Comparison of ENCODE assay signal across 8 cellular contexts in the genomic region with DNA sequence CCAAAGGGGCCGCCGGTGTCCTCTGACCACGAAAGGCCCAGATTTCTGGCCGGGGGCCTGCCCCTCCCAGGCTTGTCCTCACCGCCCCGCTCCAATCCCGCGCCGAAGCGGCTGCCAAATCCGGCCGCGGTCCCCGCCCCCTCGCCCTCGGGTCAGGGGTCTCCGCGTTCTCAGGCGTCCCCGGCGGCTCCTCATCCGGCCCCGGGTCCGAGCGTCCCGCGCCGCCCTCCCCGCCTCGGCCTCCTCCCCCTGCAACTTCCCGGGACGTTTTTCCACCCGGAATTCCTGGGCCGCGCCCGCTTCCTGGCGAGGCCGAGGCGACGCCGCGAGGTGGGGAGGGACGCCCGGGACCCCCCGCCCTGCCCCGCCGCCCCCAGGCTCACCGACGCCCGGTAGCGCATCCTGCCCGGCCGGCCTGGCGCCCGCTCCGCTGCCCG. TPM values are rescaled to one million over a fixed set of nuclear protein-coding genes. Genes with fewer than 3 reads are reported as not detected.
DNase-seq lines count a peak whose midpoint lies in the region; ATAC-seq and TF ChIP-seq lines count a peak whose summit lies in the region.

No MANE protein-coding gene starts in this region.

- H2AFZ ChIP-seq in KMS-11 (ENCODE audit: low read depth), result peak overlapping the region; percentile 34; the same call in 1 of the 2 replicates

- H3K4me2 ChIP-seq in KMS-11, result peak overlapping the region; percentile 63

- H3K27me3 ChIP-seq in KMS-11 (ENCODE audit: insufficient read depth, low read depth) (no peaks in the 10 kb centered on the region), iPS-15b (ENCODE audit: control insufficient read depth, insufficient read depth, low read length) (peaks cover 3% of the 10 kb centered on the region)

- peak overlapping the region; percentile 83 for H3K4me3 Mint-ChIP-seq in activated naive CD8-positive, alpha-beta T cell
- H3K4me3 Mint-ChIP-seq in stimulated activated effector memory CD8-positive, alpha-beta T cell treated with anti-CD3 and anti-CD28 coated beads, Interleukin-12 subunit alpha, Interleukin-12 subunit beta, amount 100 ng/mL, for 72 hours, result peak overlapping the region; percentile 60

- peaks cover 17% of the 10 kb centered on the region for H3K4me1 Mint-ChIP-seq in activated naive CD8-positive, alpha-beta T cell (ENCODE audit: low read depth)
- peaks cover 29% of the 10 kb centered on the region for H3K4me1 Mint-ChIP-seq in stimulated activated effector memory CD8-positive, alpha-beta T cell treated with anti-CD3 and anti-CD28 coated beads, Interleukin-12 subunit alpha, Interleukin-12 subunit beta, amount 100 ng/mL, for 72 hours

- no peaks in the 10 kb centered on the region for H3K9me3 ChIP-seq in iPS-15b (ENCODE audit: control insufficient read depth, insufficient read depth, low read length)

- H3K9ac ChIP-seq in KMS-11 (peak overlapping the region; percentile 32; the same call in 1 of the 2 replicates), iPS-15b (ENCODE audit: low read depth, low read length) (no peak overlapping the region)

- DNase-seq in stimulated activated effector memory CD8-positive, alpha-beta T cell treated with anti-CD3 and anti-CD28 coated beads, Interleukin-12 subunit alpha, Interleukin-12 subunit beta, amount 100 ng/mL, for 72 hours (ENCODE audit: low spot score in 2 of 2), result no peak
- no peak for DNase-seq in occipital lobe (lab: John Stamatoyannopoulos, UW)
- no peak for DNase-seq in central memory CD4-positive, alpha-beta T cell

- H3K27ac Mint-ChIP-seq in activated naive CD8-positive, alpha-beta T cell, result no peak overlapping the region
- H3K27ac Mint-ChIP-seq in stimulated activated effector memory CD8-positive, alpha-beta T cell treated with anti-CD3 and anti-CD28 coated beads, Interleukin-12 subunit alpha, Interleukin-12 subunit beta, amount 100 ng/mL, for 72 hours, result peak overlapping the region; percentile 50

- peaks cover 24% of the 10 kb centered on the region for H3K4me1 ChIP-seq in KMS-11 (ENCODE audit: low read depth, poor library complexity, severe bottlenecking)
- H3K4me1 ChIP-seq in iPS-15b (ENCODE audit: control insufficient read depth, insufficient read depth, low read length), result peaks cover 8% of the 10 kb centered on the region

- H3K27ac ChIP-seq in 22Rv1 (peak overlapping the region; percentile 96), KMS-11 (peak overlapping the region; percentile 44)

- no peak overlapping the region for H3K4me3 ChIP-seq in KMS-11 (IDR thresholded peaks at IDR 0.05; ENCODE audit: insufficient read depth, low read depth, low read length)
- H3K4me3 ChIP-seq in iPS-15b (ENCODE audit: low read depth, low read length), result peak overlapping the region; percentile 70

- H3K36me3 ChIP-seq in KMS-11 (ENCODE audit: insufficient read depth) (no peaks in the 10 kb centered on the region), iPS-15b (ENCODE audit: control insufficient read depth, insufficient read depth, low read length) (peaks cover 24% of the 10 kb centered on the region)

- peaks cover 2% of the 10 kb centered on the region for H3K36me3 Mint-ChIP-seq in activated naive CD8-positive, alpha-beta T cell
- peaks cover 54% of the 10 kb centered on the region for H3K36me3 Mint-ChIP-seq in stimulated activated effector memory CD8-positive, alpha-beta T cell treated with anti-CD3 and anti-CD28 coated beads, Interleukin-12 subunit alpha, Interleukin-12 subunit beta, amount 100 ng/mL, for 72 hours

- no peaks in the 10 kb centered on the region for H4K20me1 ChIP-seq in KMS-11 (ENCODE audit: insufficient read depth)

- peak; percentile 5 for ATAC-seq in GM19025 (IDR thresholded peaks at IDR 0.05; ENCODE audit: low read depth, unreplicated experiment)
- peak; percentile 9 for ATAC-seq in stimulated activated effector memory CD8-positive, alpha-beta T cell treated with anti-CD3 and anti-CD28 coated beads, Interleukin-12 subunit alpha, Interleukin-12 subunit beta, amount 100 ng/mL, for 72 hours

- no peaks in the 10 kb centered on the region for H3K27me3 Mint-ChIP-seq in activated naive CD8-positive, alpha-beta T cell

- TF ChIP-seq CTCF in 22Rv1 (IDR thresholded peaks at IDR 0.05), result no peak
- no peak for TF ChIP-seq CTCF in KMS-11 (conservative IDR thresholded peaks at IDR 0.05; ENCODE audit: low read depth, low read length)

- H3K79me2 ChIP-seq in KMS-11 (ENCODE audit: insufficient read depth, low read depth), result no peaks in the 10 kb centered on the region

- H3K9me3 Mint-ChIP-seq in activated naive CD8-positive, alpha-beta T cell (ENCODE audit: low read depth), result no peaks in the 10 kb centered on the region
- no peaks in the 10 kb centered on the region for H3K9me3 Mint-ChIP-seq in stimulated activated effector memory CD8-positive, alpha-beta T cell treated with anti-CD3 and anti-CD28 coated beads, Interleukin-12 subunit alpha, Interleukin-12 subunit beta, amount 100 ng/mL, for 72 hours

RNA-seq across cellular contexts. Expression of a gene that starts 7.2 kb away (rescaled TPM):
- total RNA-seq in occipital lobe, result 7.3 TPM

RNA-seq across cellular contexts. Expression of a gene that starts 29.3 kb away (rescaled TPM):
- 152 TPM for total RNA-seq in occipital lobe

RNA-seq across cellular contexts. Expression of a gene that starts 31.1 kb away (rescaled TPM):
- total RNA-seq in occipital lobe, result 43.2 TPM
